In genomic region chr1:11984121-11984520, GRCh38 we compare ENCODE assay signal across 23 cellular contexts. TPM values are rescaled to one million over a fixed set of nuclear protein-coding genes. Genes with fewer than 3 reads are reported as not detected.
DNase-seq lines count a peak whose midpoint lies in the region; ATAC-seq and TF ChIP-seq lines count a peak whose summit lies in the region.
"Had no signal": no experiment of that assay in that cellular context is flagged by ENCODE, and none has a peak within 500 bp of the region (broad histone marks: within the 10 kb centered on the region; RNA-seq: fewer than 3 reads in every experiment).

No MANE protein-coding gene starts in this region.

- H3K4me1 ChIP-seq in heart left ventricle, result peaks cover 0 to 85% (median 56%) of the 10 kb centered on the region in 12 donors
- peaks cover 43 to 76% (median 61%) of the 10 kb centered on the region in 4 donors for H3K4me1 ChIP-seq in stomach

- no peak overlapping the region for H3K4me3 Mint-ChIP-seq in activated T-helper 17 cell treated with anti-CD3 and anti-CD28 coated beads, Interleukin-2, amount 50 U/mL, for 72 hours
- H3K4me3 Mint-ChIP-seq: stimulated activated naive CD8-positive, alpha-beta T cell treated with anti-CD3 and anti-CD28 coated beads, Interleukin-15, Interleukin-2, amounts not matched to agents 100 ng/mL and 50 ng/mL, for 24 hours; T-helper 1 cell treated with Interleukin-12 subunit alpha and Interleukin-12 subunit beta and Interleukin-4 antibody, amounts not matched to agents 30 μg/mL and 1 μg/mL, for 36 hours had no signal

- H3K4me3 ChIP-seq in heart left ventricle (peak overlapping the region in 4 of 12 donors; percentile 13 to 23 (median 18)), stomach (peak overlapping the region in 1 of 4 donors; percentile 23)
- H3K4me3 ChIP-seq: ascending aorta, BLaER1, SJCRH30 had no signal

- H3K36me3 ChIP-seq in heart left ventricle (peaks cover 2 to 74% (median 55%) of the 10 kb centered on the region in 9 donors), stomach (peaks cover 28 to 72% (median 70%) of the 10 kb centered on the region in 4 donors)

- H3K27ac Mint-ChIP-seq in activated T-helper 17 cell treated with anti-CD3 and anti-CD28 coated beads, Interleukin-2, amount 50 U/mL, for 72 hours, result peak overlapping the region; percentile 16
- H3K27ac Mint-ChIP-seq: T-helper 1 cell treated with Interleukin-12 subunit alpha and Interleukin-12 subunit beta and Interleukin-4 antibody, amounts not matched to agents 30 μg/mL and 1 μg/mL, for 36 hours had no signal

- TF ChIP-seq POLR2A in heart left ventricle (IDR thresholded peaks at IDR 0.05) (no peak), stomach (IDR thresholded peaks at IDR 0.05) (no peak)

- intact Hi-C loops in heart left ventricle (cut with DNase I), result loop anchor here in 4 of 10 donors (5.0 kb wide), 3 partner anchors 33 to 77 kb away; partner anchors contain the start of genes KIAA2013 (in 1 of the 4) and MIIP (in 1 of the 4)
- intact Hi-C loops in left ventricle myocardium superior (cut with micrococcal nuclease), result no loop called here
- intact Hi-C loops in left colon (cut with DNase I, micrococcal nuclease), result no loop called here
- intact Hi-C loops in stomach (cut with DNase I; ENCODE audit: low total_unique reads), result no loop called here

- H3K27me3 ChIP-seq in heart left ventricle (no peaks in the 10 kb centered on the region), stomach (no peaks in the 10 kb centered on the region)
- H3K27me3 ChIP-seq: ascending aorta, BLaER1, SJCRH30 had no signal

- TF ChIP-seq CTCF in heart left ventricle (IDR thresholded peaks at IDR 0.05) (no peak), stomach (IDR thresholded peaks at IDR 0.05) (no peak)

- ATAC-seq in heart left ventricle (no peak), left ventricle myocardium superior (no peak), left colon (peak; percentile 35)
- no peak for ATAC-seq in activated T-helper 17 cell treated with anti-CD3 and anti-CD28 coated beads, Interleukin-2, amount 50 U/mL, for 72 hours (replicated peaks)
- ATAC-seq: sciatic nerve had no signal

- peaks cover 29% of the 10 kb centered on the region for H3K4me1 Mint-ChIP-seq in activated T-helper 17 cell treated with anti-CD3 and anti-CD28 coated beads, Interleukin-2, amount 50 U/mL, for 72 hours

- no peak for DNase-seq in heart left ventricle
- DNase-seq in left ventricle myocardium superior, result no peak
- peak; percentile 21 to 44 for DNase-seq in left colon
- peak; percentile 62 for DNase-seq in stomach
- no peak for DNase-seq in DMS153 (lab: John Stamatoyannopoulos, UW)
- no peak for DNase-seq in 8988T
- no peak for DNase-seq in activated naive CD4-positive, alpha-beta T cell treated with Interleukin-2 at 50 U/mL for 16 hours
- DNase-seq: activated CD4-positive, alpha-beta T cell treated with anti-CD3 and anti-CD28 coated beads, Interleukin-2, amount 50 U/mL, for 48 hours; activated gamma-delta T cell treated with Interleukin-2 at 50 U/mL for 16 hours; cerebellar nuclear complex; kidney glomerular epithelial cell; MM.1S; NCI-H1694; NCI-H748 treated with DMSO at 0.1 percent for 48 hours; occipital lobe; SJCRH30; stimulated activated CD4-positive, alpha-beta T cell treated with anti-CD3 and anti-CD28 coated beads, Interleukin-1b, Interleukin-23, amount 100 ng/mL, for 48 hours had no signal

- no peak for TF ChIP-seq EP300 in stomach (IDR thresholded peaks at IDR 0.05)

- H3K9me3 Mint-ChIP-seq in activated T-helper 17 cell treated with anti-CD3 and anti-CD28 coated beads, Interleukin-2, amount 50 U/mL, for 72 hours, result no peaks in the 10 kb centered on the region
- H3K9me3 Mint-ChIP-seq: stimulated activated naive CD8-positive, alpha-beta T cell treated with anti-CD3 and anti-CD28 coated beads, Interleukin-15, Interleukin-2, amounts not matched to agents 100 ng/mL and 50 ng/mL, for 24 hours; T-helper 1 cell treated with Interleukin-12 subunit alpha and Interleukin-12 subunit beta and Interleukin-4 antibody, amounts not matched to agents 30 μg/mL and 1 μg/mL, for 36 hours had no signal

- H3K9me3 ChIP-seq in heart left ventricle, result no peaks in the 10 kb centered on the region
- H3K9me3 ChIP-seq in stomach, result no peaks in the 10 kb centered on the region
- H3K9me3 ChIP-seq: ascending aorta, BLaER1, SJCRH30 had no signal

- 50 to 70% (median 57%) methylated on average over 5 of the region's 5 CpGs for WGBS in heart left ventricle, 4 donors
- 32 to 61% (median 51%) methylated on average over 5 of the region's 5 CpGs for WGBS in stomach, 5 donors

- H3K27ac ChIP-seq in heart left ventricle (peak overlapping the region; percentile 22 to 99 (median 96)), stomach (peak overlapping the region; percentile 45 to 75 (median 65))
- H3K27ac ChIP-seq: ascending aorta, BLaER1, SJCRH30 had no signal

- H3K27me3 Mint-ChIP-seq in activated T-helper 17 cell treated with anti-CD3 and anti-CD28 coated beads, Interleukin-2, amount 50 U/mL, for 72 hours, result no peaks in the 10 kb centered on the region
- H3K27me3 Mint-ChIP-seq: stimulated activated naive CD8-positive, alpha-beta T cell treated with anti-CD3 and anti-CD28 coated beads, Interleukin-15, Interleukin-2, amounts not matched to agents 100 ng/mL and 50 ng/mL, for 24 hours had no signal

- H3K36me3 Mint-ChIP-seq in activated T-helper 17 cell treated with anti-CD3 and anti-CD28 coated beads, Interleukin-2, amount 50 U/mL, for 72 hours (ENCODE audit: low read depth), result peaks cover 60% of the 10 kb centered on the region

RNA-seq across cellular contexts. Expression of gene MFN2, which starts 3.9 kb away (rescaled TPM):
- 100 to 1,000 TPM; 398 to 900 (median 632) TPM for total RNA-seq in heart left ventricle
- polyA plus RNA-seq in heart left ventricle, result 100 to 1,000 TPM; 263 to 374 TPM
- total RNA-seq in left ventricle myocardium superior, result 688 TPM
- total RNA-seq in activated T-helper 17 cell treated with anti-CD3 and anti-CD28 coated beads, Interleukin-2, amount 50 U/mL, for 72 hours, result 10 to 100 TPM; 46.5 to 70.1 TPM
- total RNA-seq in left colon, result 10 to 100 TPM; 93.9 to 99.6 TPM
- total RNA-seq in stomach, result 10 to 100 TPM; 46.6 to 68.0 (median 53.6) TPM
- 10 to 100 TPM; 31.2 to 41.9 (median 37.4) TPM for polyA plus RNA-seq in stomach

RNA-seq across cellular contexts. Expression of gene MIIP, which starts 35.2 kb away (rescaled TPM):
- total RNA-seq in heart left ventricle (10 to 100 TPM; 11.3 to 53.5 (median 17.4) TPM), left ventricle myocardium superior (11.5 TPM), left colon (10 to 100 TPM; 16.2 to 22.9 TPM), stomach (100 to 1,000 TPM in 1 of 5 donors, 10 to 100 TPM in 3, 1 to 10 TPM in 1; 1.8 to 107 (median 13.2) TPM)
- polyA plus RNA-seq in heart left ventricle (10 to 100 TPM; 20.3 to 33.6 TPM), stomach (10 to 100 TPM; 22.1 to 32.7 (median 25.7) TPM)
- total RNA-seq in activated T-helper 17 cell treated with anti-CD3 and anti-CD28 coated beads, Interleukin-2, amount 50 U/mL, for 72 hours, result 100 to 1,000 TPM in 1 of 2 donors, 10 to 100 TPM in 1; 51.1 to 115 TPM

RNA-seq across cellular contexts. Expression of gene PLOD1, which starts 49.6 kb away (rescaled TPM):
- total RNA-seq in heart left ventricle, result 100 to 1,000 TPM in 1 of 9 donors, 10 to 100 TPM in 8; 37.5 to 104 (median 50.1) TPM
- polyA plus RNA-seq in heart left ventricle, result 100 to 1,000 TPM in 1 of 2 donors, 10 to 100 TPM in 1; 38.3 to 108 TPM
- 64.4 TPM for total RNA-seq in left ventricle myocardium superior
- total RNA-seq in activated T-helper 17 cell treated with anti-CD3 and anti-CD28 coated beads, Interleukin-2, amount 50 U/mL, for 72 hours, result 10 to 100 TPM; 18.1 to 36.1 TPM
- total RNA-seq in left colon, result 10 to 100 TPM; 36.4 to 49.8 TPM
- 10 to 100 TPM in 4 of 5 donors, 1 to 10 TPM in 1; 8.2 to 56.2 (median 39.4) TPM for total RNA-seq in stomach
- polyA plus RNA-seq in stomach, result 10 to 100 TPM in 2 of 3 donors, 1 to 10 TPM in 1; 9.8 to 39.5 (median 31.1) TPM

RNA-seq across cellular contexts. Expression of gene KIAA2013, which starts 57.9 kb away (rescaled TPM):
- total RNA-seq in heart left ventricle (100 to 1,000 TPM in 1 of 9 donors, 10 to 100 TPM in 8; 37.1 to 106 (median 41.3) TPM), left ventricle myocardium superior (35.8 TPM), left colon (100 to 1,000 TPM; 105 to 120 TPM), stomach (100 to 1,000 TPM in 2 of 5 donors, 10 to 100 TPM in 3; 21.0 to 525 (median 70.0) TPM)
- polyA plus RNA-seq in heart left ventricle (10 to 100 TPM; 29.3 to 57.4 TPM), stomach (10 to 100 TPM; 14.4 to 28.9 (median 15.5) TPM)
- total RNA-seq in activated T-helper 17 cell treated with anti-CD3 and anti-CD28 coated beads, Interleukin-2, amount 50 U/mL, for 72 hours, result 10 to 100 TPM; 15.6 to 32.2 TPM

Comparison
In these comparisons a context has a peak if more than half of its experiments do, and no peak if none do; other contexts are left out.
1. DNase-seq: peak in left colon (2 of 2) and stomach (single experiment); none in heart left ventricle (0 of 5), left ventricle myocardium superior (single experiment), DMS153 (single experiment), 8988T (single experiment) and activated naive CD4-positive, alpha-beta T cell treated with Interleukin-2 at 50 U/mL for 16 hours (single experiment).